ENCODE assay signal across 8 cellular contexts in the genomic region with DNA sequence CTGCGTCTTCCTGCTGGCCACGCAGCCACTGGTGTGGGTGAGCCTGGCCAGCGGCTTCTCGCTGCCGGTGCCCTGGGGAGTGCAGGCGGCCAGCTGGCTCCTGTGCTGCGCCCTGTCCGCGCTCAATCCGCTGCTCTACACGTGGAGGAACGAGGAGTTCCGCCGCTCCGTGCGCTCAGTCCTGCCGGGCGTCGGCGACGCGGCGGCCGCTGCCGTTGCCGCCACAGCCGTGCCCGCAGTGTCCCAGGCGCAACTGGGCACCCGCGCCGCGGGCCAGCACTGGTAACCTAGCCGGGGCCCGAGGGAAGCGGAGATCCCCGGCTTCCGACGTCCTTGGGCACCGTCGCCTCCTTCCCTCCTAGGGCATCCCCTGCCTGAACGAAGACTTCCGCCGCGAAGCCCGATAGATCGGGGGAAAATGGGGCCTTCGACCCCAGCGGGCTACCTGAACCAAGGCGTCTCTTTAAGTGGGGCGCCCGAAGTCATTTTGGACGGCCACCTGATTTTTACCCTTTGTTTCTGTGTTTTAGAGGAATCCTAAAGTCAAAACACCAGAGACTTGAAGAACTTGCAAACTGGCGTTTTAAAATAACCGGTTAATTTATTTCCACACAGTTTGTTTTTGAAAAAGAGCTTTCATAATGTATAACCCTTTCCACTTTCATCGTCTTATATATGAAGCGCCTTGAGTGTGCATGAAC. TPM values are rescaled to one million over a fixed set of nuclear protein-coding genes. Genes with fewer than 3 reads are reported as not detected.
DNase-seq lines count a peak whose midpoint lies in the region; FAIRE-seq and TF ChIP-seq lines count a peak whose summit lies in the region.

No MANE protein-coding gene starts in this region.

- peaks cover 48% of the 10 kb centered on the region for H3K27me3 ChIP-seq in BLaER1
- H3K27me3 ChIP-seq in keratinocyte (ENCODE audit: control insufficient read depth, extremely low read depth, insufficient read depth, low read length): peaks cover 41% of the 10 kb centered on the region
- H3K27me3 ChIP-seq in stomach smooth muscle (ENCODE audit: control insufficient read depth in 1 of 2, insufficient read depth in 2 of 2, low read length in 2 of 2): peaks cover 13 to 31% of the 10 kb centered on the region in 2 donors
- H3K27me3 ChIP-seq in HAP-1 (ENCODE audit: low read depth): peaks cover 12% of the 10 kb centered on the region

- H3K4me3 ChIP-seq in BLaER1 (peak overlapping the region; percentile 62), keratinocyte (ENCODE audit: control insufficient read depth in 2 of 3, extremely low read depth in 1 of 3, insufficient read depth in 2 of 3, low read depth in 1 of 3, low read length in 3 of 3) (peak overlapping the region in 2 of 3 experiments; percentile 5 to 9), stomach smooth muscle (ENCODE audit: low read length in 2 of 2) (peak overlapping the region; percentile 26 to 74), HAP-1 (no peak overlapping the region)

- no peak for FAIRE-seq in keratinocyte (lab: Jason Lieb, UNC)

- H2AFZ ChIP-seq in keratinocyte (ENCODE audit: control insufficient read depth, low read length): peak overlapping the region; percentile 47

- H3K9ac ChIP-seq in BLaER1: no peak overlapping the region
- no peak overlapping the region for H3K9ac ChIP-seq in keratinocyte (ENCODE audit: control insufficient read depth, extremely low read depth, insufficient read depth, low read length)
- H3K9ac ChIP-seq in stomach smooth muscle (ENCODE audit: low read length in 2 of 2): no peak overlapping the region

- in situ Hi-C loops in HAP-1 (cut with MboI; ENCODE audit: low sequenced_read_pairs): no loop called here

- H3K9me1 ChIP-seq in keratinocyte (ENCODE audit: control insufficient read depth, extremely low read depth, insufficient read depth, low read length): no peaks in the 10 kb centered on the region

- no peaks in the 10 kb centered on the region for H4K20me1 ChIP-seq in BLaER1
- no peaks in the 10 kb centered on the region for H4K20me1 ChIP-seq in keratinocyte (ENCODE audit: control insufficient read depth, extremely low read depth, insufficient read depth, low read length)

- TF ChIP-seq CTCF in keratinocyte (optimal IDR thresholded peaks at IDR 0.05 in 1 of 3, IDR thresholded peaks at IDR 0.05 in 1 of 3, conservative IDR thresholded peaks at IDR 0.05 in 1 of 3; ENCODE audit: extremely low read depth in 1 of 3, insufficient read depth in 2 of 3, low read length in 3 of 3): no peak

- H3K4me1 ChIP-seq in BLaER1: no peaks in the 10 kb centered on the region
- H3K4me1 ChIP-seq in keratinocyte (ENCODE audit: control insufficient read depth, extremely low read depth, insufficient read depth, low read length): peaks cover 5% of the 10 kb centered on the region
- H3K4me1 ChIP-seq in stomach smooth muscle (ENCODE audit: control insufficient read depth, insufficient read depth, low read length): peaks cover 13% of the 10 kb centered on the region
- H3K4me1 ChIP-seq in HAP-1: peaks cover 11% of the 10 kb centered on the region

- H3K36me3 ChIP-seq in BLaER1: no peaks in the 10 kb centered on the region
- no peaks in the 10 kb centered on the region for H3K36me3 ChIP-seq in keratinocyte (ENCODE audit: control insufficient read depth in 2 of 2, extremely low read depth in 1 of 2, insufficient read depth in 2 of 2, low read length in 2 of 2)
- no peaks in the 10 kb centered on the region for H3K36me3 ChIP-seq in stomach smooth muscle (ENCODE audit: control insufficient read depth in 2 of 2, insufficient read depth in 2 of 2, low read length in 2 of 2)
- H3K36me3 ChIP-seq in HAP-1 (replicated peaks): no peaks in the 10 kb centered on the region

- dilution Hi-C loops in keratinocyte (cut with MboI; ENCODE audit: extremely low pct_ligation_motif_present, low sequenced_read_pairs): no loop called here

- DNase-seq in HCEC 1CT (peak; percentile 10), astrocyte of the hippocampus (ENCODE audit: low read depth, low spot score) (peak; percentile 69), keratinocyte (ENCODE audit: low read depth, low spot score) (no peak), NCI-H1436 (lab: John Stamatoyannopoulos, UW) (no peak), HAP-1 (ENCODE audit: low spot score in 2 of 2) (no peak), NOMO-1 treated with dmso at 0.1 percent for 144 hours (lab: John Stamatoyannopoulos, UW; ENCODE audit: unreplicated experiment) (no peak)

- H3K4me2 ChIP-seq in BLaER1 (peak overlapping the region; percentile 84), keratinocyte (ENCODE audit: control insufficient read depth, extremely low read depth, insufficient read depth, low read depth, low read length) (peak overlapping the region; percentile 33)

- no peaks in the 10 kb centered on the region for H3K79me2 ChIP-seq in keratinocyte (ENCODE audit: control insufficient read depth, insufficient read depth, low read length)

- H3K27ac ChIP-seq in BLaER1 (no peak overlapping the region), keratinocyte (ENCODE audit: control insufficient read depth, insufficient read depth, low read length) (no peak overlapping the region), stomach smooth muscle (ENCODE audit: low read length) (no peak overlapping the region)

- H3K9me3 ChIP-seq in BLaER1 (peaks cover 13% of the 10 kb centered on the region; the same call in 1 of the 2 replicates), keratinocyte (ENCODE audit: control insufficient read depth, low read depth, low read length) (no peaks in the 10 kb centered on the region), stomach smooth muscle (ENCODE audit: control insufficient read depth in 2 of 2, low read length in 2 of 2) (no peaks in the 10 kb centered on the region), HAP-1 (no peaks in the 10 kb centered on the region)

RNA-seq across cellular contexts. Expression of gene GPR88, which starts 2.0 kb away (rescaled TPM):
- not detected in 3 replicates for polyA plus RNA-seq in keratinocyte
- not detected for polyA plus RNA-seq in keratinocyte (2011; ENCODE audit: low read depth)
- polyA plus RNA-seq in keratinocyte (2011; cell fraction: cytosol; rRNA removed): not detected in 2 replicates
- polyA plus RNA-seq in keratinocyte (2011; cell fraction: nucleus; rRNA removed): not detected in 2 replicates
- polyA plus RNA-seq in keratinocyte (2012; ENCODE audit: low replicate concordance): not detected in 2 replicates
- polyA minus RNA-seq in keratinocyte: not detected in 3 replicates
- not detected for polyA minus RNA-seq in keratinocyte (2011; cell fraction: cytosol; rRNA and poly(A)+ RNA removed)
- polyA minus RNA-seq in keratinocyte (2011; cell fraction: nucleus; rRNA and poly(A)+ RNA removed): not detected in 2 replicates

Comparison
In these comparisons a context has a peak if more than half of its experiments do, and no peak if none do; other contexts are left out.
1. DNase-seq: peak in HCEC 1CT (single experiment) and astrocyte of the hippocampus (single experiment); none in keratinocyte (single experiment), NCI-H1436 (single experiment), HAP-1 (0 of 2) and NOMO-1 treated with dmso at 0.1 percent for 144 hours (single experiment).